Comparison of ENCODE assay signal across 23 cellular contexts in genomic region chr20:2619961-2620595, GRCh38. TPM values are rescaled to one million over a fixed set of nuclear protein-coding genes. Genes with fewer than 3 reads are reported as not detected.
DNase-seq lines count a peak whose midpoint lies in the region; ATAC-seq, FAIRE-seq and TF ChIP-seq lines count a peak whose summit lies in the region.
"Had no signal": no experiment of that assay in that cellular context is flagged by ENCODE, and none has a peak within 500 bp of the region (broad histone marks: within the 10 kb centered on the region; RNA-seq: fewer than 3 reads in every experiment).

No MANE protein-coding gene starts in this region.

- intact Hi-C loops in K562 (cut with micrococcal nuclease) = no loop called here
- intact Hi-C loops in left lung (cut with DNase I) = no loop called here

- TF ChIP-seq POLR2A in A549 (IDR thresholded peaks at IDR 0.05; ENCODE audit: low read length) (no peak), K562 (conservative IDR thresholded peaks at IDR 0.05) (no peak)

- TF ChIP-seq CTCF in A549 (IDR thresholded peaks at IDR 0.05) = no peak
- TF ChIP-seq CTCF in K562 (IDR thresholded peaks at IDR 0.05 in 2 of 3, conservative IDR thresholded peaks at IDR 0.05 in 1 of 3; ENCODE audit: insufficient read depth in 2 of 3, low read depth in 1 of 3, low read length in 3 of 3) = no peak
- no peak for TF ChIP-seq CTCF in left lung (IDR thresholded peaks at IDR 0.05)

- peak; percentile 19 to 29 for DNase-seq in A549 (ENCODE audit: low read depth in 1 of 2, low spot score in 1 of 2)
- DNase-seq in HS-5 (ENCODE audit: low read depth) = peak; percentile 30
- DNase-seq in K562 (ENCODE audit: extremely low read depth in 1 of 4, low spot score in 3 of 4) = no peak
- DNase-seq in foreskin melanocyte = peak; percentile 82
- no peak for DNase-seq in left lung
- DNase-seq in activated T-cell treated with anti-CD3 and anti-CD28 coated beads, Interleukin-2, amount 50 U/mL, for 24 hours = no peak
- DNase-seq in CD8-positive, alpha-beta memory T cell = no peak
- no peak for DNase-seq in COLO668 (lab: John Stamatoyannopoulos, UW; ENCODE audit: unreplicated experiment)
- DNase-seq: activated CD4-positive, CD25-positive, alpha-beta regulatory T cell treated with anti-CD3 and anti-CD28 coated beads, Interleukin-2, amount 50 U/mL, for 72 hours; amygdala; erythroblast; kidney; midbrain; NCI-H1048; NCI-H2081; NCI-H510A treated with DMSO at 0.1 percent for 48 hours; occipital lobe; sigmoid colon; stimulated activated CD4-positive, alpha-beta T cell treated with anti-CD3 and anti-CD28 coated beads, Interleukin-1b, Interleukin-23, amount 100 ng/mL, for 48 hours; T-helper 9 cell had no signal

- H3K9me1 ChIP-seq in K562 (ENCODE audit: control insufficient read depth, insufficient read depth, low read length) = no peaks in the 10 kb centered on the region

- no peaks in the 10 kb centered on the region for H3K36me3 ChIP-seq in K562 (ENCODE audit: control insufficient read depth, insufficient read depth, low read length)
- no peaks in the 10 kb centered on the region for H3K36me3 ChIP-seq in left lung
- no peaks in the 10 kb centered on the region for H3K36me3 ChIP-seq in CD8-positive, alpha-beta memory T cell (ENCODE audit: insufficient read depth, low read length)
- H3K36me3 ChIP-seq: sigmoid colon, SJSA1, vagina had no signal

- no peaks in the 10 kb centered on the region for H3K36me3 Mint-ChIP-seq in activated T-cell treated with anti-CD3 and anti-CD28 coated beads, Interleukin-2, amount 50 U/mL, for 24 hours (ENCODE audit: low read depth)
- H3K36me3 Mint-ChIP-seq in CD8-positive, alpha-beta memory T cell = peaks cover 0 to 3% (median 0%) of the 10 kb centered on the region in 3 donors

- peak; percentile 18 for FAIRE-seq in A549 (lab: Jason Lieb, UNC)
- FAIRE-seq in K562 (lab: Jason Lieb, UNC) = no peak
- FAIRE-seq: kidney had no signal

- no peak overlapping the region for H3K27ac Mint-ChIP-seq in activated T-cell treated with anti-CD3 and anti-CD28 coated beads, Interleukin-2, amount 50 U/mL, for 24 hours
- H3K27ac Mint-ChIP-seq in CD8-positive, alpha-beta memory T cell = no peak overlapping the region

- H2AFZ ChIP-seq in K562 (ENCODE audit: low read depth, low read length) = no peak overlapping the region

- H3K4me3 Mint-ChIP-seq in activated T-cell treated with anti-CD3 and anti-CD28 coated beads, Interleukin-2, amount 50 U/mL, for 24 hours = no peak overlapping the region
- H3K4me3 Mint-ChIP-seq in CD8-positive, alpha-beta memory T cell = no peak overlapping the region

- H3K9me3 Mint-ChIP-seq in activated T-cell treated with anti-CD3 and anti-CD28 coated beads, Interleukin-2, amount 50 U/mL, for 24 hours = no peaks in the 10 kb centered on the region
- H3K9me3 Mint-ChIP-seq in CD8-positive, alpha-beta memory T cell = peaks cover 0 to 6% (median 0%) of the 10 kb centered on the region in 5 donors

- CTCF ChIA-PET in A549 (lab: Yijun Ruan, JAX) = interaction anchor here (1.5 kb wide), 1 partner anchor 11 kb away, joined by 6 read pairs; no protein-coding TSS in a partner anchor
- CTCF ChIA-PET in K562 (lab: Yijun Ruan, JAX; ENCODE audit: low intra/inter-chr PET ratio) = no interaction called here
- CTCF ChIA-PET in CD8-positive, alpha-beta memory T cell (lab: Charles Lee) = no interaction called here

- H3K4me1 Mint-ChIP-seq in activated T-cell treated with anti-CD3 and anti-CD28 coated beads, Interleukin-2, amount 50 U/mL, for 24 hours (ENCODE audit: low read depth) = peaks cover 2% of the 10 kb centered on the region
- no peaks in the 10 kb centered on the region for H3K4me1 Mint-ChIP-seq in CD8-positive, alpha-beta memory T cell

- in situ Hi-C loops in K562 (cut with MboI) = no loop called here

- TF ChIP-seq EP300 in A549 (IDR thresholded peaks at IDR 0.05) = no peak
- TF ChIP-seq EP300 in K562 (IDR thresholded peaks at IDR 0.05; ENCODE audit: low read length) = no peak

- H3K4me3 ChIP-seq in A549 (no peak overlapping the region), K562 (no peak overlapping the region), left lung (no peak overlapping the region)
- H3K4me3 ChIP-seq in CD8-positive, alpha-beta memory T cell (ENCODE audit: low read length) = no peak overlapping the region
- H3K4me3 ChIP-seq: coronary artery, sigmoid colon, SJSA1, vagina had no signal

- 30% methylated on average over 3 of the region's 3 CpGs for WGBS in A549 (ENCODE audit: missing lambda C conversion rate)
- 0% methylated on average over 3 of the region's 3 CpGs for WGBS in K562 (ENCODE audit: insufficient coverage, low coverage, missing lambda C conversion rate)

- ATAC-seq in A549 (peak; percentile 28 to 57; a peak in 2 of 6 replicates), K562 (no peak), left lung (no peak)

- no peak overlapping the region for H3K9ac ChIP-seq in K562 (ENCODE audit: insufficient read depth in 1 of 2, low read depth in 2 of 2, low read length in 2 of 2)

- H3K4me1 ChIP-seq in A549 (peaks cover 7% of the 10 kb centered on the region; the same call in 2 of the 3 replicates), K562 (replicated peaks in 1 of 2; ENCODE audit: control insufficient read depth in 2 of 2, insufficient read depth in 2 of 2, low read length in 2 of 2) (no peaks in the 10 kb centered on the region), left lung (no peaks in the 10 kb centered on the region)
- H3K4me1 ChIP-seq in CD8-positive, alpha-beta memory T cell (ENCODE audit: insufficient read depth, low read length) = no peaks in the 10 kb centered on the region
- H3K4me1 ChIP-seq: sigmoid colon, SJSA1, vagina had no signal

- no peaks in the 10 kb centered on the region for H4K20me1 ChIP-seq in K562 (replicated peaks; ENCODE audit: control insufficient read depth, insufficient read depth, low read length)

- no peak for TF ChIP-seq RAD21 in A549 (conservative IDR thresholded peaks at IDR 0.05 in 1 of 2, IDR thresholded peaks at IDR 0.05 in 1 of 2)
- no peak for TF ChIP-seq RAD21 in K562 (CRISPR knock-in tag; conservative IDR thresholded peaks at IDR 0.05 in 1 of 2, IDR thresholded peaks at IDR 0.05 in 1 of 2)

- POLR2A ChIA-PET in A549 (lab: Yijun Ruan, JAX) (no interaction called here), K562 (lab: Yijun Ruan, JAX) (no interaction called here)
- POLR2A ChIA-PET in CD8-positive, alpha-beta memory T cell (lab: Charles Lee) = no interaction called here

- 0 out of 6 replicates have a peak overlapping the region, but pooled peaks of 1 of the 2 experiments have one; percentile 9 for H3K27ac ChIP-seq in A549
- no peak overlapping the region for H3K27ac ChIP-seq in K562 (ENCODE audit: extremely low read depth, low read depth, low read length)
- no peak overlapping the region for H3K27ac ChIP-seq in left lung
- no peak overlapping the region for H3K27ac ChIP-seq in CD8-positive, alpha-beta memory T cell (ENCODE audit: low read depth, low read length)
- H3K27ac ChIP-seq: coronary artery, sigmoid colon, SJSA1, vagina had no signal

- H3K79me2 ChIP-seq in K562 (ENCODE audit: control insufficient read depth, insufficient read depth, low read length) = no peaks in the 10 kb centered on the region

- no TSS peak for BruUV-seq in K562 (replicated peaks; lab: Mats Ljungman, UMichigan)

- peaks cover 10% of the 10 kb centered on the region for H3K9me3 ChIP-seq in A549
- H3K9me3 ChIP-seq in K562 (replicated peaks; ENCODE audit: control insufficient read depth, insufficient read depth, low read depth, low read length) = no peaks in the 10 kb centered on the region
- no peaks in the 10 kb centered on the region for H3K9me3 ChIP-seq in left lung
- H3K9me3 ChIP-seq in CD8-positive, alpha-beta memory T cell (ENCODE audit: low read length) = no peaks in the 10 kb centered on the region
- H3K9me3 ChIP-seq: sigmoid colon, SJSA1, vagina had no signal

- H3K27me3 Mint-ChIP-seq in activated T-cell treated with anti-CD3 and anti-CD28 coated beads, Interleukin-2, amount 50 U/mL, for 24 hours = peaks cover 36% of the 10 kb centered on the region
- peaks cover 14 to 44% of the 10 kb centered on the region in 2 donors for H3K27me3 Mint-ChIP-seq in CD8-positive, alpha-beta memory T cell

- H3K4me2 ChIP-seq in A549 (0 out of 3 replicates have a peak overlapping the region, but pooled peaks have one; percentile 6), K562 (ENCODE audit: insufficient read depth, low read length) (no peak overlapping the region)

- H3K27me3 ChIP-seq in K562 (ENCODE audit: control insufficient read depth in 2 of 2, insufficient read depth in 2 of 2, low read length in 2 of 2) (peaks cover 23 to 27% of the 10 kb centered on the region in 2 experiments), left lung (peaks cover 0 to 9% of the 10 kb centered on the region in 2 donors)
- H3K27me3 ChIP-seq in CD8-positive, alpha-beta memory T cell (ENCODE audit: insufficient read depth, low read length, poor library complexity, severe bottlenecking) = no peaks in the 10 kb centered on the region
- H3K27me3 ChIP-seq: sigmoid colon, vagina had no signal

RNA-seq across cellular contexts. Expression of gene NOP56, which starts 32.4 kb away (rescaled TPM):
- polyA plus RNA-seq in A549 (2011; rRNA removed) = 471 and 571 TPM in 2 replicates
- 493 and 522 TPM in 2 replicates for polyA plus RNA-seq in A549 (2012; cell fraction: cytosol; rRNA removed)
- 926 and 1,083 TPM in 2 replicates for polyA plus RNA-seq in A549 (2012; cell fraction: nucleus; rRNA removed)
- polyA plus RNA-seq in A549 (2017; fragmentation: RNase III; extraction: RNeasy Plus Mini Kit Qiagen cat#74134 plus additional on column Dnase treatment) = 658 to 761 TPM (median 681 TPM) in 3 replicates
- polyA minus RNA-seq in A549 (2011; rRNA and poly(A)+ RNA removed) = 526 and 546 TPM in 2 replicates
- 996 and 1,662 TPM in 2 replicates for total RNA-seq in K562 (2011; cell fraction: chromatin; rRNA removed; ENCODE audit: low replicate concordance)
- 1,111 and 1,184 TPM in 2 replicates for total RNA-seq in K562 (2011; cell fraction: nucleolus; rRNA removed)
- 825 and 908 TPM in 2 replicates for total RNA-seq in K562 (2011; cell fraction: nucleoplasm; rRNA removed)
- total RNA-seq in K562 (2014; rRNA removed) = 528 and 570 TPM in 2 replicates
- 581 and 590 TPM in 2 replicates for total RNA-seq in K562 (2014; rRNA removed; fragmentation: Illumina TruSeq; extraction: Trizol)
- total RNA-seq in K562 (2015; rRNA removed; fragmentation: Illumina TruSeq; extraction: Trizol) = 631 and 697 TPM in 2 replicates
- 393 and 397 TPM in 2 replicates for total RNA-seq in K562 (2021)
- polyA plus RNA-seq in K562 (2011; rRNA removed) = 376 and 404 TPM in 2 replicates
- 226 and 291 TPM in 2 replicates for polyA plus RNA-seq in K562 (2011; cell fraction: cytosol; rRNA removed)
- polyA plus RNA-seq in K562 (2011; cell fraction: nucleus; rRNA removed) = 1,530 and 1,680 TPM in 2 replicates
- polyA plus RNA-seq in K562 (2012) = 190 and 399 TPM in 2 replicates
- polyA plus RNA-seq in K562 (2014; fragmentation: Illumina TruSeq; extraction: Trizol) = 441 and 482 TPM in 2 replicates
- polyA plus RNA-seq in K562 (2014; fragmentation: Nextera tagmentation; extraction: Ambion mirVana) = 100 to 1,000 TPM; 295 to 439 TPM
- polyA plus RNA-seq in K562 (2014; rRNA removed) = 427 and 428 TPM in 2 replicates
- polyA minus RNA-seq in K562 (2011; rRNA and poly(A)+ RNA removed) = 583 and 607 TPM in 2 replicates
- polyA minus RNA-seq in K562 (2011; cell fraction: cytosol; rRNA and poly(A)+ RNA removed) = 235 and 353 TPM in 2 replicates
- polyA minus RNA-seq in K562 (2011; cell fraction: nucleus; rRNA and poly(A)+ RNA removed) = 490 and 782 TPM in 2 replicates
- total RNA-seq in left lung = 100 to 1,000 TPM in 1 of 2 donors, 10 to 100 TPM in 1; 81.0 to 182 TPM
- 100 to 1,000 TPM; 888 to 920 TPM for total RNA-seq in CD8-positive, alpha-beta memory T cell
- 106 TPM for polyA plus RNA-seq in CD8-positive, alpha-beta memory T cell

RNA-seq across cellular contexts. Expression of gene IDH3B, which starts 43.9 kb away (rescaled TPM):
- polyA plus RNA-seq in A549 (2011; rRNA removed) (188 and 200 TPM in 2 replicates), A549 (2017; fragmentation: RNase III; extraction: RNeasy Plus Mini Kit Qiagen cat#74134 plus additional on column Dnase treatment) (141 to 154 TPM (median 149 TPM) in 3 replicates), K562 (2011; rRNA removed) (224 and 343 TPM in 2 replicates), K562 (2014; fragmentation: Illumina TruSeq; extraction: Trizol) (151 and 155 TPM in 2 replicates), K562 (2014; fragmentation: Nextera tagmentation; extraction: Ambion mirVana) (10 to 100 TPM; 91.7 to 92.3 TPM), K562 (2014; rRNA removed) (196 and 222 TPM in 2 replicates)
- polyA plus RNA-seq in A549 (2012; cell fraction: cytosol; rRNA removed) = 252 and 259 TPM in 2 replicates
- 494 and 609 TPM in 2 replicates for polyA plus RNA-seq in A549 (2012; cell fraction: nucleus; rRNA removed)
- polyA minus RNA-seq in A549 (2011; rRNA and poly(A)+ RNA removed) = 164 and 170 TPM in 2 replicates
- total RNA-seq in K562 (2011; cell fraction: chromatin; rRNA removed; ENCODE audit: low replicate concordance) = 210 and 456 TPM in 2 replicates
- total RNA-seq in K562 (2011; cell fraction: nucleolus; rRNA removed) = 264 and 268 TPM in 2 replicates
- total RNA-seq in K562 (2011; cell fraction: nucleoplasm; rRNA removed) = 232 and 256 TPM in 2 replicates
- total RNA-seq in K562 (2014; rRNA removed) (168 and 199 TPM in 2 replicates), K562 (2014; rRNA removed; fragmentation: Illumina TruSeq; extraction: Trizol) (122 and 130 TPM in 2 replicates), K562 (2015; rRNA removed; fragmentation: Illumina TruSeq; extraction: Trizol) (130 and 133 TPM in 2 replicates), K562 (2021) (148 and 157 TPM in 2 replicates), left lung (10 to 100 TPM; 51.7 to 64.8 TPM)
- 241 and 417 TPM in 2 replicates for polyA plus RNA-seq in K562 (2011; cell fraction: cytosol; rRNA removed)
- polyA plus RNA-seq in K562 (2011; cell fraction: nucleus; rRNA removed) = 535 and 1,075 TPM in 2 replicates
- polyA plus RNA-seq in K562 (2012) = 97.1 and 153 TPM in 2 replicates
- 242 and 358 TPM in 2 replicates for polyA minus RNA-seq in K562 (2011; rRNA and poly(A)+ RNA removed)
- 91.2 and 115 TPM in 2 replicates for polyA minus RNA-seq in K562 (2011; cell fraction: cytosol; rRNA and poly(A)+ RNA removed)
- polyA minus RNA-seq in K562 (2011; cell fraction: nucleus; rRNA and poly(A)+ RNA removed) = 85.5 and 190 TPM in 2 replicates
- 100 to 1,000 TPM; 138 to 145 TPM for total RNA-seq in CD8-positive, alpha-beta memory T cell
- polyA plus RNA-seq in CD8-positive, alpha-beta memory T cell = 107 TPM

Comparison
In these comparisons a context has a peak if more than half of its experiments do, and no peak if none do; other contexts are left out.
1. ATAC-seq: peak in A549 (2 of 2); none in K562 (single experiment) and left lung (single experiment).
2. DNase-seq: peak in A549 (2 of 2), HS-5 (single experiment) and foreskin melanocyte (single experiment); none in K562 (0 of 4), left lung (0 of 2), activated T-cell treated with anti-CD3 and anti-CD28 coated beads, Interleukin-2, amount 50 U/mL, for 24 hours (single experiment), CD8-positive, alpha-beta memory T cell (0 of 5) and COLO668 (single experiment).
3. Of the 35 proteins assayed by ChIP-seq in both K562 and A549: peak only in K562: none; only in A549: JUNB and MAFK; in both: none; in neither: 32; mixed calls (peak in some experiments, not most) for 1.